ENCODE assay signal across 6 cellular contexts in genomic region chr12:48998497-48999353, GRCh38. TPM values are rescaled to one million over a fixed set of nuclear protein-coding genes. Genes with fewer than 3 reads are reported as not detected.
A peak's percentile ranks its signal among the peaks of the same experiment; 100 is the strongest.
DNase-seq lines count a peak whose midpoint lies in the region; ATAC-seq and TF ChIP-seq lines count a peak whose summit lies in the region.

No MANE protein-coding gene starts in this region.

- peaks cover 12% of the 10 kb centered on the region; the same call in 1 of the 2 replicates for H4K20me1 ChIP-seq in GM23338 (replicated peaks; ENCODE audit: insufficient read depth)

- no peaks in the 10 kb centered on the region for H3K79me2 ChIP-seq in GM23338 (replicated peaks; ENCODE audit: insufficient read depth)

- H3K27me3 Mint-ChIP-seq in GM23338 (ENCODE audit: insufficient read depth, low read depth, poor library complexity), result peaks cover 65% of the 10 kb centered on the region
- peaks cover 35% of the 10 kb centered on the region for H3K27me3 Mint-ChIP-seq in activated T-helper 17 cell treated with anti-CD3 and anti-CD28 coated beads, Interleukin-2, amount 50 U/mL, for 72 hours
- peaks cover 21% of the 10 kb centered on the region for H3K27me3 Mint-ChIP-seq in memory B cell

- no peak for TF ChIP-seq CTCF in AG04449 (IDR thresholded peaks at IDR 0.05; ENCODE audit: insufficient read depth, low read length, missing control alignments)
- no peak for TF ChIP-seq CTCF in GM23338 (conservative IDR thresholded peaks at IDR 0.05; ENCODE audit: low read depth in 2 of 2)

- H3K4me1 ChIP-seq in GM23338 (ENCODE audit: insufficient read depth), result peaks cover 16% of the 10 kb centered on the region; the same call in 1 of the 2 replicates

- peak overlapping the region; percentile 70 for H3K4me3 Mint-ChIP-seq in GM23338
- peak overlapping the region; percentile 68 for H3K4me3 Mint-ChIP-seq in activated T-helper 17 cell treated with anti-CD3 and anti-CD28 coated beads, Interleukin-2, amount 50 U/mL, for 72 hours
- peak overlapping the region; percentile 77 for H3K4me3 Mint-ChIP-seq in memory B cell

- no peak overlapping the region for H3K27ac ChIP-seq in GM23338 (ENCODE audit: low read depth)

- H3K27ac Mint-ChIP-seq in GM23338 (no peak overlapping the region), memory B cell (no peak overlapping the region)
- H3K27ac Mint-ChIP-seq in activated T-helper 17 cell treated with anti-CD3 and anti-CD28 coated beads, Interleukin-2, amount 50 U/mL, for 72 hours, result no peak overlapping the region

- peak overlapping the region; percentile 94 for H2AFZ ChIP-seq in GM23338

- peak overlapping the region; percentile 46 for H3K4me3 ChIP-seq in AG04449 (ENCODE audit: low read depth, low read length)
- H3K4me3 ChIP-seq in GM23338, result peak overlapping the region; percentile 63

- CTCF ChIA-PET in AG04449 (lab: Yijun Ruan, JAX), result interaction anchor here (1.3 to 35.8 kb wide), 8 partner anchors 12 to 175 kb away, joined by 3 to 1340 read pairs (median 11); partner anchors contain the start of genes ARF3, DDX23, FKBP11 and PRKAG1

- no peaks in the 10 kb centered on the region for H3K36me3 ChIP-seq in GM23338 (ENCODE audit: insufficient read depth)

- no peak for DNase-seq in AG04449 (ENCODE audit: low read depth, low spot score)
- DNase-seq in GM23338 (ENCODE audit: low spot score), result peak; percentile 65
- peak in 1 of 2 donors; percentile 47 for DNase-seq in memory B cell (ENCODE audit: low spot score in 2 of 2)
- DNase-seq in C1 segment of cervical spinal cord (lab: John Stamatoyannopoulos, UW), result no peak
- no peak for DNase-seq in GM19240 (ENCODE audit: insufficient read length, low spot score)

- no peaks in the 10 kb centered on the region for H3K9me2 ChIP-seq in GM23338 (ENCODE audit: insufficient read depth)

- ATAC-seq in GM23338 (peak; percentile 6), memory B cell (ENCODE audit: low read depth) (peak; percentile 8)
- peak; percentile 33 for ATAC-seq in activated T-helper 17 cell treated with anti-CD3 and anti-CD28 coated beads, Interleukin-2, amount 50 U/mL, for 72 hours (replicated peaks)

- H3K4me2 ChIP-seq in GM23338, result peak overlapping the region; percentile 92

- H3K36me3 Mint-ChIP-seq in GM23338 (ENCODE audit: low read depth) (peaks cover 10% of the 10 kb centered on the region; the same call in 2 of the 3 replicates), memory B cell (peaks cover 22% of the 10 kb centered on the region)
- peaks cover 37% of the 10 kb centered on the region for H3K36me3 Mint-ChIP-seq in activated T-helper 17 cell treated with anti-CD3 and anti-CD28 coated beads, Interleukin-2, amount 50 U/mL, for 72 hours (ENCODE audit: low read depth)

- peaks cover 18% of the 10 kb centered on the region; the same call in 1 of the 2 replicates for H3F3A ChIP-seq in GM23338 (replicated peaks; ENCODE audit: low read depth)

- H3K4me1 Mint-ChIP-seq in GM23338 (peaks cover 24% of the 10 kb centered on the region), memory B cell (peaks cover 29% of the 10 kb centered on the region)
- H3K4me1 Mint-ChIP-seq in activated T-helper 17 cell treated with anti-CD3 and anti-CD28 coated beads, Interleukin-2, amount 50 U/mL, for 72 hours, result peaks cover 14% of the 10 kb centered on the region

- H3K27me3 ChIP-seq in GM23338 (ENCODE audit: insufficient read depth), result peaks cover 79% of the 10 kb centered on the region

- H3K9me3 Mint-ChIP-seq in GM23338 (no peaks in the 10 kb centered on the region), memory B cell (no peaks in the 10 kb centered on the region)
- H3K9me3 Mint-ChIP-seq in activated T-helper 17 cell treated with anti-CD3 and anti-CD28 coated beads, Interleukin-2, amount 50 U/mL, for 72 hours, result no peaks in the 10 kb centered on the region

- POLR2A ChIA-PET in AG04449 (lab: Yijun Ruan, JAX), result interaction anchor here (1.2 kb wide), 1 partner anchor 19 kb away, joined by 3 read pairs; the partner anchor contains the start of gene PRKAG1

TF ChIP-seq in GM23338, 12 proteins besides CTCF, POLR2A, EP300 and RAD21:
- TF ChIP-seq EZH2 (IDR thresholded peaks at IDR 0.05; ENCODE audit: low read depth, unreplicated experiment) (peak; percentile 62), JUNB (IDR thresholded peaks at IDR 0.05; ENCODE audit: unreplicated experiment) (no peak), CREB1 (CRISPR knock-in tag; IDR thresholded peaks at IDR 0.05; ENCODE audit: low read depth) (no peak), POLR2AphosphoS5 (IDR thresholded peaks at IDR 0.05; ENCODE audit: low read depth) (no peak), ZNF331 (CRISPR knock-in tag; IDR thresholded peaks at IDR 0.05; ENCODE audit: low read depth) (no peak)

RNA-seq across cellular contexts. Expression of gene DDN, which starts 0.5 kb away (rescaled TPM):
- 0.04 and 0.10 TPM in 2 replicates for total RNA-seq in GM23338 (2014; rRNA removed; shearing (Covaris generic))
- 0.12 TPM in 1 of 2 replicates, not detected in the other for polyA plus RNA-seq in GM23338 (2016; fragmentation: Nextera tagmentation; extraction: Ambion mirVana)
- 1 to 10 TPM in 1 of 2 donors, under 1 TPM in 1; 0.32 to 1.5 TPM for total RNA-seq in activated T-helper 17 cell treated with anti-CD3 and anti-CD28 coated beads, Interleukin-2, amount 50 U/mL, for 72 hours

RNA-seq across cellular contexts. Expression of gene PRKAG1, which starts 19.9 kb away (rescaled TPM):
- total RNA-seq in GM23338 (2014; rRNA removed; shearing (Covaris generic)), result 27.2 and 35.4 TPM in 2 replicates
- 19.1 and 19.9 TPM in 2 replicates for polyA plus RNA-seq in GM23338 (2016; fragmentation: Nextera tagmentation; extraction: Ambion mirVana)
- 10 to 100 TPM; 47.1 to 62.7 TPM for total RNA-seq in activated T-helper 17 cell treated with anti-CD3 and anti-CD28 coated beads, Interleukin-2, amount 50 U/mL, for 72 hours

RNA-seq across cellular contexts. Expression of gene WNT1, which starts 20.6 kb away (rescaled TPM):
- not detected in 2 replicates for total RNA-seq in GM23338 (2014; rRNA removed; shearing (Covaris generic))
- polyA plus RNA-seq in GM23338 (2016; fragmentation: Nextera tagmentation; extraction: Ambion mirVana), result not detected in 2 replicates
- not detected for total RNA-seq in activated T-helper 17 cell treated with anti-CD3 and anti-CD28 coated beads, Interleukin-2, amount 50 U/mL, for 72 hours

RNA-seq across cellular contexts. Expression of gene WNT10B, which starts 27.2 kb away (rescaled TPM):
- 0.50 TPM in 1 of 2 replicates, not detected in the other for total RNA-seq in GM23338 (2014; rRNA removed; shearing (Covaris generic))
- not detected in 2 replicates for polyA plus RNA-seq in GM23338 (2016; fragmentation: Nextera tagmentation; extraction: Ambion mirVana)
- total RNA-seq in activated T-helper 17 cell treated with anti-CD3 and anti-CD28 coated beads, Interleukin-2, amount 50 U/mL, for 72 hours, result under 1 TPM; 0.22 to 0.29 TPM

RNA-seq across cellular contexts. Expression of gene ARF3, which starts 41.4 kb away (rescaled TPM):
- total RNA-seq in GM23338 (2014; rRNA removed; shearing (Covaris generic)), result 125 and 130 TPM in 2 replicates
- polyA plus RNA-seq in GM23338 (2016; fragmentation: Nextera tagmentation; extraction: Ambion mirVana), result 53.9 and 57.0 TPM in 2 replicates
- total RNA-seq in activated T-helper 17 cell treated with anti-CD3 and anti-CD28 coated beads, Interleukin-2, amount 50 U/mL, for 72 hours, result 100 to 1,000 TPM in 1 of 2 donors, 10 to 100 TPM in 1; 84.1 to 128 TPM
